17 cellular contexts compared by ENCODE assay signal in the genomic region with DNA sequence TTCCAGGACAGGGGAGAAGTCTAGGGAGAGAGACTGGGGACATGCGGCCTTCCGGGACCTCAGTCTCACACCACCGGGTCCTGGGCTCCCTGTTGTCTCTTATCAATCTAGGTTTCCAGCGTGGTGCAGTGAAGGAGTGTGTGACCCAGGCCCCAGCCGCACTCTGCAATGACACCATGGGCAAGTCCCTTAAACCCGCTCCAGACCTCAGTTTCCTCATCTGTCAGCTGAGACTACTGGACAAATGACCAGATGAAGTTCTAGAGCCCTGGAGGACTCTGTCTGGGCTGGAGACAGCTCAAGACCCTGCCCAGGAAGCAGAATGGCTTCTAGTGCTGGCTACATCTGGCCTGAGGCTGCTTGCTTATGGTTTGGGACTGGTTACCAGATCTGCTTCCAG. TPM values are rescaled to one million over a fixed set of nuclear protein-coding genes. Genes with fewer than 3 reads are reported as not detected.
DNase-seq lines count a peak whose midpoint lies in the region; ATAC-seq and TF ChIP-seq lines count a peak whose summit lies in the region.
"Had no signal": no experiment of that assay in that cellular context is flagged by ENCODE, and none has a peak within 500 bp of the region (broad histone marks: within the 10 kb centered on the region; RNA-seq: fewer than 3 reads in every experiment).

No MANE protein-coding gene starts in this region.

- 90 to 97% methylated on average over 2 to 6 of the region's 6 CpGs for WGBS in endodermal cell (ENCODE audit: insufficient coverage in 1 of 2, insufficient read length in 1 of 2), 2 experiments
- WGBS in esophagus squamous epithelium, 2 donors: 89 to 100% methylated on average over 5 of the region's 6 CpGs

- ATAC-seq in Right ventricle myocardium superior (ENCODE audit: poor library complexity): no peak
- ATAC-seq: A549 had no signal

- TF ChIP-seq CTCF in right atrium auricular region (IDR thresholded peaks at IDR 0.05): no peak
- no peak for TF ChIP-seq CTCF in endodermal cell (conservative IDR thresholded peaks at IDR 0.05)
- TF ChIP-seq CTCF in esophagus squamous epithelium (IDR thresholded peaks at IDR 0.05): no peak

- H3K4me1 ChIP-seq in right atrium auricular region (peaks cover 0 to 23% of the 10 kb centered on the region in 2 donors), endodermal cell (ENCODE audit: control insufficient read depth, insufficient read depth, low read length) (no peaks in the 10 kb centered on the region), esophagus squamous epithelium (peaks cover 0 to 32% (median 3%) of the 10 kb centered on the region in 3 donors)
- H3K4me1 ChIP-seq: Caco-2, HAP-1 had no signal

- H3K9me3 ChIP-seq in right atrium auricular region (no peaks in the 10 kb centered on the region), endodermal cell (ENCODE audit: control insufficient read depth, low read length) (no peaks in the 10 kb centered on the region), esophagus squamous epithelium (no peaks in the 10 kb centered on the region)
- H3K9me3 ChIP-seq: A549, Caco-2, HAP-1 had no signal

- H3K27me3 ChIP-seq in right atrium auricular region: no peaks in the 10 kb centered on the region
- no peaks in the 10 kb centered on the region for H3K27me3 ChIP-seq in endodermal cell (ENCODE audit: control insufficient read depth, insufficient read depth, low read length, poor library complexity, severe bottlenecking)
- peaks cover 0 to 10% (median 0%) of the 10 kb centered on the region in 4 donors for H3K27me3 ChIP-seq in esophagus squamous epithelium

- no peaks in the 10 kb centered on the region for H3K36me3 Mint-ChIP-seq in endodermal cell (ENCODE audit: low read depth)
- H3K36me3 Mint-ChIP-seq: CD4-positive, alpha-beta memory T cell had no signal

- H3K36me3 ChIP-seq in right atrium auricular region (no peaks in the 10 kb centered on the region), endodermal cell (ENCODE audit: control insufficient read depth, insufficient read depth, low read length) (no peaks in the 10 kb centered on the region), esophagus squamous epithelium (no peaks in the 10 kb centered on the region)
- H3K36me3 ChIP-seq: HAP-1 had no signal

- no peaks in the 10 kb centered on the region for H3K9me3 Mint-ChIP-seq in endodermal cell
- H3K9me3 Mint-ChIP-seq: CD4-positive, alpha-beta memory T cell; HFFc6 had no signal

- peaks cover 23% of the 10 kb centered on the region for H3K27me3 Mint-ChIP-seq in endodermal cell (ENCODE audit: insufficient read depth)

- H3K4me3 ChIP-seq in right atrium auricular region: no peak overlapping the region
- H3K4me3 ChIP-seq in endodermal cell (ENCODE audit: low read length): no peak overlapping the region
- H3K4me3 ChIP-seq in esophagus squamous epithelium: no peak overlapping the region
- H3K4me3 ChIP-seq: A549, HAP-1 had no signal

- TF ChIP-seq POLR2A in esophagus squamous epithelium (IDR thresholded peaks at IDR 0.05): no peak

- H3K4me1 Mint-ChIP-seq in endodermal cell: peaks cover 1% of the 10 kb centered on the region
- H3K4me1 Mint-ChIP-seq: CD4-positive, alpha-beta memory T cell had no signal

- intact Hi-C loops in Right ventricle myocardium superior (cut with DNase I): no loop called here
- intact Hi-C loops in esophagus squamous epithelium (cut with DNase I): no loop called here

- H3K9ac ChIP-seq in endodermal cell (ENCODE audit: extremely low read depth, low read length, poor library complexity, severe bottlenecking): no peak overlapping the region

- H3K27ac Mint-ChIP-seq in endodermal cell: no peak overlapping the region
- H3K27ac Mint-ChIP-seq: CD4-positive, alpha-beta memory T cell; HFFc6 had no signal

- no peak overlapping the region for H3K4me3 Mint-ChIP-seq in endodermal cell
- H3K4me3 Mint-ChIP-seq: CD4-positive, alpha-beta memory T cell; HFFc6 had no signal

- H3K27ac ChIP-seq in right atrium auricular region (no peak overlapping the region), endodermal cell (ENCODE audit: low read depth, low read length) (no peak overlapping the region), esophagus squamous epithelium (no peak overlapping the region)
- H3K27ac ChIP-seq: A549 had no signal

- peak; percentile 50 for DNase-seq in right atrium auricular region (ENCODE audit: low spot score)
- no peak for DNase-seq in Right ventricle myocardium superior
- peak; percentile 29 for DNase-seq in endodermal cell
- DNase-seq in mesenteric fat pad (ENCODE audit: low spot score): peak; percentile 77
- no peak for DNase-seq in glomerular visceral epithelial cell (ENCODE audit: extremely low spot score)
- no peak for DNase-seq in esophagus squamous epithelium (lab: John Stamatoyannopoulos, UW)
- DNase-seq in activated CD4-positive, alpha-beta T cell treated with anti-CD3 and anti-CD28 coated beads, Interleukin-2, amount 50 U/mL, for 48 hours: no peak
- DNase-seq: 8988T; ACHN; Caco-2; CD4-positive, alpha-beta memory T cell; DMS153; DND-41; GOT3; HFFc6 had no signal

RNA-seq across cellular contexts. Expression of gene EIF5AL1, which starts 20.1 kb away (rescaled TPM):
- under 1 TPM in 1 of 2 donors, not detected in 1; 0.08 TPM for total RNA-seq in right atrium auricular region
- 0.13 TPM for total RNA-seq in Right ventricle myocardium superior
- total RNA-seq in endodermal cell: under 1 TPM; 0.22 to 0.62 TPM
- polyA plus RNA-seq in endodermal cell (2013, experiment 1 of 2): 1.7 TPM
- polyA plus RNA-seq in endodermal cell (2013, experiment 2 of 2): 1.9 TPM
- total RNA-seq in mesenteric fat pad: 0.22 TPM
- total RNA-seq in esophagus squamous epithelium: under 1 TPM; 0.32 to 0.70 (median 0.42) TPM

RNA-seq across cellular contexts. Expression of gene ZCCHC24, which starts 46.8 kb away (rescaled TPM):
- 10 to 100 TPM; 45.6 to 85.9 TPM for total RNA-seq in right atrium auricular region
- 53.3 TPM for total RNA-seq in Right ventricle myocardium superior
- total RNA-seq in endodermal cell: 10 to 100 TPM in 1 of 2 donors, 1 to 10 TPM in 1; 7.6 to 10.7 TPM
- polyA plus RNA-seq in endodermal cell (2013, experiment 1 of 2): 11.2 TPM
- 11.5 TPM for polyA plus RNA-seq in endodermal cell (2013, experiment 2 of 2)
- total RNA-seq in mesenteric fat pad: 90.8 TPM
- 10 to 100 TPM in 1 of 4 donors, 1 to 10 TPM in 3; 2.2 to 26.1 (median 6.4) TPM for total RNA-seq in esophagus squamous epithelium

Comparison
In these comparisons a context has a peak if more than half of its experiments do, and no peak if none do; other contexts are left out.
1. DNase-seq: peak in right atrium auricular region (single experiment), endodermal cell (single experiment) and mesenteric fat pad (single experiment); none in Right ventricle myocardium superior (single experiment), glomerular visceral epithelial cell (single experiment), esophagus squamous epithelium (single experiment) and activated CD4-positive, alpha-beta T cell treated with anti-CD3 and anti-CD28 coated beads, Interleukin-2, amount 50 U/mL, for 48 hours (0 of 2).